Comparison of ENCODE assay signal across 8 cellular contexts in genomic region chr17:7354262-7354781, GRCh38. TPM values are rescaled to one million over a fixed set of nuclear protein-coding genes. Genes with fewer than 3 reads are reported as not detected.
DNase-seq lines count a peak whose midpoint lies in the region; ATAC-seq and TF ChIP-seq lines count a peak whose summit lies in the region.

No MANE protein-coding gene starts in this region.

- no peaks in the 10 kb centered on the region for H3K9me3 Mint-ChIP-seq in activated CD8-positive, alpha-beta memory T cell treated with anti-CD3 and anti-CD28 coated beads, Interleukin-2, amount 10 ng/mL, durations not matched to agents 7 days and 5 days (ENCODE audit: low read depth)
- no peaks in the 10 kb centered on the region for H3K9me3 Mint-ChIP-seq in WTC11
- no peaks in the 10 kb centered on the region for H3K9me3 Mint-ChIP-seq in stimulated activated naive CD8-positive, alpha-beta T cell treated with anti-CD3 and anti-CD28 coated beads, Interleukin-15, amount 100 ng/mL, for 72 hours

- CTCF ChIA-PET in activated CD8-positive, alpha-beta memory T cell treated with anti-CD3 and anti-CD28 coated beads, Interleukin-2, amount 10 ng/mL, durations not matched to agents 7 days and 5 days (lab: Charles Lee), result interaction anchor here (1.0 to 6.7 kb wide), 11 partner anchors 9 to 335 kb away, joined by 3 to 88 read pairs (median 10); partner anchors contain the start of genes ACAP1, NEURL4, SENP3 and SLC2A4
- CTCF ChIA-PET in WTC11 (lab: Charles Lee), result interaction anchor here (0.8 to 6.6 kb wide), 10 partner anchors 18 to 206 kb away, joined by 3 to 69 read pairs (median 7); partner anchors contain the start of genes ACAP1, NEURL4, SLC2A4 and TMEM102

- peak overlapping the region; percentile 18 for H3K27ac Mint-ChIP-seq in activated CD8-positive, alpha-beta memory T cell treated with anti-CD3 and anti-CD28 coated beads, Interleukin-2, amount 10 ng/mL, durations not matched to agents 7 days and 5 days
- peak overlapping the region; percentile 69; the same call in 1 of the 2 replicates for H3K27ac Mint-ChIP-seq in WTC11
- H3K27ac Mint-ChIP-seq in stimulated activated naive CD8-positive, alpha-beta T cell treated with anti-CD3 and anti-CD28 coated beads, Interleukin-15, amount 100 ng/mL, for 72 hours, result peak overlapping the region; percentile 79 to 94

- peak overlapping the region; percentile 88 for H3K4me3 ChIP-seq in fibroblast of the aortic adventitia (ENCODE audit: low read depth, low read length)

- TF ChIP-seq CTCF in WTC11 (IDR thresholded peaks at IDR 0.05) (no peak), fibroblast of the aortic adventitia (IDR thresholded peaks at IDR 0.05; ENCODE audit: insufficient read depth, low read length) (no peak)

- POLR2A ChIA-PET in WTC11 (lab: Charles Lee), result interaction anchor here (0.5 to 1.0 kb wide), 4 partner anchors 14 to 1923 kb away, joined by 3 to 8 read pairs (median 4); partner anchors contain the start of gene TMEM256

- DNase-seq in activated CD8-positive, alpha-beta memory T cell treated with anti-CD3 and anti-CD28 coated beads, Interleukin-2, amount 10 ng/mL, durations not matched to agents 7 days and 5 days, result peak; percentile 48
- no peak for DNase-seq in activated CD8-positive, alpha-beta memory T cell treated with anti-CD3 and anti-CD28 coated beads for 24 hours
- DNase-seq in WTC11 (ENCODE audit: low spot score) (no peak), fibroblast of the aortic adventitia (ENCODE audit: low read depth) (peak; percentile 36), DMS114 treated with DMSO at 0.1 percent for 48 hours (lab: John Stamatoyannopoulos, UW; ENCODE audit: unreplicated experiment) (no peak), RPMI8226 (no peak)
- DNase-seq in stimulated activated naive CD8-positive, alpha-beta T cell treated with anti-CD3 and anti-CD28 coated beads, Interleukin-15, amount 100 ng/mL, for 72 hours, result peak in 1 of 2 donors; percentile 47

- ATAC-seq in activated CD8-positive, alpha-beta memory T cell treated with anti-CD3 and anti-CD28 coated beads, Interleukin-2, amount 10 ng/mL, durations not matched to agents 7 days and 5 days, result no peak
- ATAC-seq in WTC11, result no peak
- peak; percentile 13 for ATAC-seq in stimulated activated naive CD8-positive, alpha-beta T cell treated with anti-CD3 and anti-CD28 coated beads, Interleukin-15, amount 100 ng/mL, for 72 hours
- no peak for ATAC-seq in HG03432 (IDR thresholded peaks at IDR 0.05; ENCODE audit: unreplicated experiment)

- H3K27me3 Mint-ChIP-seq in activated CD8-positive, alpha-beta memory T cell treated with anti-CD3 and anti-CD28 coated beads, Interleukin-2, amount 10 ng/mL, durations not matched to agents 7 days and 5 days, result no peaks in the 10 kb centered on the region
- peaks cover 12% of the 10 kb centered on the region for H3K27me3 Mint-ChIP-seq in WTC11 (ENCODE audit: low read depth)
- H3K27me3 Mint-ChIP-seq in stimulated activated naive CD8-positive, alpha-beta T cell treated with anti-CD3 and anti-CD28 coated beads, Interleukin-15, amount 100 ng/mL, for 72 hours, result no peaks in the 10 kb centered on the region

- H3K4me1 Mint-ChIP-seq in activated CD8-positive, alpha-beta memory T cell treated with anti-CD3 and anti-CD28 coated beads, Interleukin-2, amount 10 ng/mL, durations not matched to agents 7 days and 5 days, result peaks cover 49% of the 10 kb centered on the region
- H3K4me1 Mint-ChIP-seq in WTC11, result peaks cover 30% of the 10 kb centered on the region
- H3K4me1 Mint-ChIP-seq in stimulated activated naive CD8-positive, alpha-beta T cell treated with anti-CD3 and anti-CD28 coated beads, Interleukin-15, amount 100 ng/mL, for 72 hours, result peaks cover 62% of the 10 kb centered on the region

- H3K4me3 Mint-ChIP-seq in activated CD8-positive, alpha-beta memory T cell treated with anti-CD3 and anti-CD28 coated beads, Interleukin-2, amount 10 ng/mL, durations not matched to agents 7 days and 5 days, result no peak overlapping the region
- no peak overlapping the region for H3K4me3 Mint-ChIP-seq in WTC11
- H3K4me3 Mint-ChIP-seq in stimulated activated naive CD8-positive, alpha-beta T cell treated with anti-CD3 and anti-CD28 coated beads, Interleukin-15, amount 100 ng/mL, for 72 hours, result peak overlapping the region; percentile 14 to 62

- H3K36me3 Mint-ChIP-seq in activated CD8-positive, alpha-beta memory T cell treated with anti-CD3 and anti-CD28 coated beads, Interleukin-2, amount 10 ng/mL, durations not matched to agents 7 days and 5 days, result peaks cover 14% of the 10 kb centered on the region
- H3K36me3 Mint-ChIP-seq in WTC11, result no peaks in the 10 kb centered on the region

TF ChIP-seq in WTC11, 78 proteins besides CTCF, POLR2A, EP300 and RAD21:
- TF ChIP-seq FOXK1 (CRISPR knock-in tag; IDR thresholded peaks at IDR 0.05) (no peak), CREB1 (CRISPR knock-in tag; IDR thresholded peaks at IDR 0.05) (no peak), RELA (CRISPR knock-in tag; IDR thresholded peaks at IDR 0.05; ENCODE audit: borderline replicate concordance) (no peak), ZNF219 (CRISPR knock-in tag; IDR thresholded peaks at IDR 0.05; ENCODE audit: borderline replicate concordance) (no peak), ZNF317 (CRISPR knock-in tag; IDR thresholded peaks at IDR 0.05; ENCODE audit: borderline replicate concordance, low read depth) (no peak), GTF2I (CRISPR knock-in tag; conservative IDR thresholded peaks at IDR 0.05) (no peak), HMGXB4 (CRISPR knock-in tag; IDR thresholded peaks at IDR 0.05) (no peak)
- TF ChIP-seq, protein P1, sequence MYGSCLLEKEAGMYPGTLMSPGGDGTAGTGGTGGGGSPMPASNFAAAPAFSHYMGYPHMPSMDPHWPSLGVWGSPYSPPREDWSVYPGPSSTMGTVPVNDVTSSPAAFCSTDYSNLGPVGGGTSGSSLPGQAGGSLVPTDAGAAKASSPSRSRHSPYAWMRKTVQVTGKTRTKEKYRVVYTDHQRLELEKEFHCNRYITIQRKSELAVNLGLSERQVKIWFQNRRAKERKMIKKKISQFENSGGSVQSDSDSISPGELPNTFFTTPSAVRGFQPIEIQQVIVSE (CRISPR knock-in tag; IDR thresholded peaks at IDR 0.05; ENCODE audit: borderline replicate concordance), result no peak

RNA-seq across cellular contexts. Expression of gene TMEM95, which starts 0.6 kb away (rescaled TPM):
- not detected for total RNA-seq in activated CD8-positive, alpha-beta memory T cell treated with anti-CD3 and anti-CD28 coated beads, Interleukin-2, amount 10 ng/mL, durations not matched to agents 7 days and 5 days
- total RNA-seq in WTC11 (2021) (not detected in 3 replicates), fibroblast of the aortic adventitia (ENCODE audit: low replicate concordance) (not detected in 2 replicates)

RNA-seq across cellular contexts. Expression of gene KCTD11, which starts 2.4 kb away (rescaled TPM):
- total RNA-seq in activated CD8-positive, alpha-beta memory T cell treated with anti-CD3 and anti-CD28 coated beads, Interleukin-2, amount 10 ng/mL, durations not matched to agents 7 days and 5 days, result 1 to 10 TPM; 6.0 to 6.1 TPM
- total RNA-seq in WTC11 (2021), result 8.1 to 9.0 TPM (median 8.2 TPM) in 3 replicates
- total RNA-seq in fibroblast of the aortic adventitia (ENCODE audit: low replicate concordance), result 6.1 and 6.9 TPM in 2 replicates

RNA-seq across cellular contexts. Expression of gene ACAP1, which starts 18.0 kb away (rescaled TPM):
- 100 to 1,000 TPM; 594 to 712 TPM for total RNA-seq in activated CD8-positive, alpha-beta memory T cell treated with anti-CD3 and anti-CD28 coated beads, Interleukin-2, amount 10 ng/mL, durations not matched to agents 7 days and 5 days
- 58.6 to 63.9 TPM (median 60.6 TPM) in 3 replicates for total RNA-seq in WTC11 (2021)
- total RNA-seq in fibroblast of the aortic adventitia (ENCODE audit: low replicate concordance), result 0.72 TPM in 1 of 2 replicates, not detected in the other

RNA-seq across cellular contexts. Expression of gene NEURL4, which starts 25.2 kb away (rescaled TPM):
- total RNA-seq in activated CD8-positive, alpha-beta memory T cell treated with anti-CD3 and anti-CD28 coated beads, Interleukin-2, amount 10 ng/mL, durations not matched to agents 7 days and 5 days, result 10 to 100 TPM; 43.7 to 44.8 TPM
- total RNA-seq in WTC11 (2021) (44.3 to 64.4 TPM (median 50.2 TPM) in 3 replicates), fibroblast of the aortic adventitia (ENCODE audit: low replicate concordance) (17.4 and 17.7 TPM in 2 replicates)

RNA-seq across cellular contexts. Expression of gene TNK1, which starts 26.6 kb away (rescaled TPM):
- under 1 TPM; 0.54 to 0.61 TPM for total RNA-seq in activated CD8-positive, alpha-beta memory T cell treated with anti-CD3 and anti-CD28 coated beads, Interleukin-2, amount 10 ng/mL, durations not matched to agents 7 days and 5 days
- total RNA-seq in WTC11 (2021) (9.3 to 11.8 TPM (median 10.7 TPM) in 3 replicates), fibroblast of the aortic adventitia (ENCODE audit: low replicate concordance) (under 0.01 TPM in 1 of 2 replicates, not detected in the other)

Comparison
In these comparisons a context has a peak if more than half of its experiments do, and no peak if none do; other contexts are left out.
1. DNase-seq: peak in activated CD8-positive, alpha-beta memory T cell treated with anti-CD3 and anti-CD28 coated beads, Interleukin-2, amount 10 ng/mL, durations not matched to agents 7 days and 5 days (single experiment) and fibroblast of the aortic adventitia (single experiment); none in activated CD8-positive, alpha-beta memory T cell treated with anti-CD3 and anti-CD28 coated beads for 24 hours (single experiment), WTC11 (single experiment), DMS114 treated with DMSO at 0.1 percent for 48 hours (single experiment) and RPMI8226 (single experiment).
2. H3K27ac Mint-ChIP-seq: peak in every context shown above with its lines; median percentile 86 in stimulated activated naive CD8-positive, alpha-beta T cell treated with anti-CD3 and anti-CD28 coated beads, Interleukin-15, amount 100 ng/mL, for 72 hours; 69 in WTC11; 18 in activated CD8-positive, alpha-beta memory T cell treated with anti-CD3 and anti-CD28 coated beads, Interleukin-2, amount 10 ng/mL, durations not matched to agents 7 days and 5 days.
3. H3K4me3 Mint-ChIP-seq: peak in stimulated activated naive CD8-positive, alpha-beta T cell treated with anti-CD3 and anti-CD28 coated beads, Interleukin-15, amount 100 ng/mL, for 72 hours (2 of 2); none in activated CD8-positive, alpha-beta memory T cell treated with anti-CD3 and anti-CD28 coated beads, Interleukin-2, amount 10 ng/mL, durations not matched to agents 7 days and 5 days (single experiment) and WTC11 (single experiment).
4. RNA of gene ACAP1, which starts 18.0 kb away (total RNA-seq): 594 to 712 TPM in activated CD8-positive, alpha-beta memory T cell treated with anti-CD3 and anti-CD28 coated beads, Interleukin-2, amount 10 ng/mL, durations not matched to agents 7 days and 5 days and 58.6 to 63.9 TPM in WTC11; 0.72 TPM in fibroblast of the aortic adventitia; every median in the first group is over 10 times any median in the second.